ENCODE assay signal across 15 cellular contexts in the genomic region with DNA sequence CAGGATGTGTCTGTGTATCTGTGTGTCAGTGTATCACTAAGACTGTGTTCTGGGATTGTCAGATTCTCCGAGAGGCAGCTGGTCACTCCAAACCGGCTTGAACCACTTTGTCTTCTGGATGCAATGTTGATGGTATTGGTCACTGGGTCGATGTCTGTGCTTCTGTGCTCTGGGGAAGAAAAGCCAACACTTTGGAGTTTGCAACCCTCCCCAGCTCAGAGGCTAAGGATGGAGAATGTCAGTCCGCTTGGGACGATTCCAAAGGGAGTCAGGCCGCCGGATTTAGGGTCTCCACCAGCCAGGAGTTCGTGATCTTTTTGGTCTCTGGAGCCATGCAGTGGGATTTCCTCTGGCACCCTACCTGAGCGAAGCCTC. TPM values are rescaled to one million over a fixed set of nuclear protein-coding genes. Genes with fewer than 3 reads are reported as not detected.
DNase-seq lines count a peak whose midpoint lies in the region; ATAC-seq and TF ChIP-seq lines count a peak whose summit lies in the region.
"Had no signal": no experiment of that assay in that cellular context is flagged by ENCODE, and none has a peak within 500 bp of the region (broad histone marks: within the 10 kb centered on the region; RNA-seq: fewer than 3 reads in every experiment).

No MANE protein-coding gene starts in this region.

- DNase-seq in heart left ventricle (no peak), Right ventricle myocardium superior (no peak), esophagus squamous epithelium (lab: John Stamatoyannopoulos, UW) (no peak), type B pancreatic cell (ENCODE audit: extremely low spot score, unreplicated experiment) (no peak), H4 (ENCODE audit: low spot score) (no peak), NCI-H748 (lab: John Stamatoyannopoulos, UW; ENCODE audit: unreplicated experiment) (no peak)
- no peak for DNase-seq in effector memory CD4-positive, alpha-beta T cell
- DNase-seq: 8988T; activated naive CD8-positive, alpha-beta T cell treated with anti-CD3 and anti-CD28 coated beads, Interleukin-2, amount 10 ng/mL, durations not matched to agents 7 days and 5 days; cerebellar nuclear complex; NCI-H1694; NCI-H524 treated with DMSO at 0.1 percent for 48 hours; stimulated activated CD4-positive, alpha-beta T cell treated with anti-CD3 and anti-CD28 coated beads, Interleukin-4, amount 100 ng/mL, for 24 hours; T-helper 1 cell had no signal

- no peaks in the 10 kb centered on the region for H3K9me2 ChIP-seq in neural cell (ENCODE audit: insufficient read depth, low read length)

- no peak overlapping the region for H2AFZ ChIP-seq in neural cell (ENCODE audit: low read depth, low read length)

- H3K4me3 Mint-ChIP-seq in type B pancreatic cell = peak overlapping the region; percentile 96
- H3K4me3 Mint-ChIP-seq: activated naive CD8-positive, alpha-beta T cell treated with anti-CD3 and anti-CD28 coated beads, Interleukin-2, amount 10 ng/mL, durations not matched to agents 7 days and 5 days had no signal

- peaks cover 12% of the 10 kb centered on the region for H4K20me1 ChIP-seq in neural cell (ENCODE audit: insufficient read depth)

- peak overlapping the region in 7 of 12 donors; percentile 51 to 98 (median 63) for H3K27ac ChIP-seq in heart left ventricle
- H3K27ac ChIP-seq in esophagus squamous epithelium = peak overlapping the region; percentile 47 to 94 (median 57)
- no peak overlapping the region for H3K27ac ChIP-seq in neural cell (ENCODE audit: low read length)
- no peak overlapping the region for H3K27ac ChIP-seq in effector memory CD4-positive, alpha-beta T cell (ENCODE audit: insufficient read depth, low read length, poor library complexity, severe bottlenecking)

- 60 to 80% (median 69%) methylated on average over 8 to 9 of the region's 9 CpGs for WGBS in heart left ventricle, 4 donors
- WGBS in esophagus squamous epithelium, 2 donors = 60 to 69% methylated on average over 3 to 6 of the region's 9 CpGs

- H3K36me3 ChIP-seq in heart left ventricle (peaks cover 0 to 12% (median 0%) of the 10 kb centered on the region in 9 donors), esophagus squamous epithelium (peaks cover 0 to 20% (median 0%) of the 10 kb centered on the region in 3 donors), neural cell (ENCODE audit: insufficient read depth, low read length) (peaks cover 5% of the 10 kb centered on the region)
- no peaks in the 10 kb centered on the region for H3K36me3 ChIP-seq in effector memory CD4-positive, alpha-beta T cell (ENCODE audit: control insufficient read depth, insufficient read depth, low read length)

- TF ChIP-seq POLR2A in heart left ventricle (IDR thresholded peaks at IDR 0.05) (no peak), esophagus squamous epithelium (IDR thresholded peaks at IDR 0.05) (no peak)

- TF ChIP-seq CTCF in heart left ventricle (IDR thresholded peaks at IDR 0.05) (no peak), esophagus squamous epithelium (IDR thresholded peaks at IDR 0.05) (no peak), neural cell (IDR thresholded peaks at IDR 0.05; ENCODE audit: poor library complexity, severe bottlenecking) (no peak), type B pancreatic cell (conservative IDR thresholded peaks at IDR 0.05) (no peak)

- H3K4me1 ChIP-seq in heart left ventricle (peaks cover 0 to 57% (median 30%) of the 10 kb centered on the region in 12 donors), esophagus squamous epithelium (peaks cover 11 to 74% (median 32%) of the 10 kb centered on the region in 3 donors)
- H3K4me1 ChIP-seq in effector memory CD4-positive, alpha-beta T cell (ENCODE audit: control insufficient read depth, insufficient read depth, low read length, poor library complexity, severe bottlenecking) = peaks cover 7% of the 10 kb centered on the region

- no peaks in the 10 kb centered on the region for H3K9me3 Mint-ChIP-seq in type B pancreatic cell
- H3K9me3 Mint-ChIP-seq: activated naive CD8-positive, alpha-beta T cell treated with anti-CD3 and anti-CD28 coated beads, Interleukin-2, amount 10 ng/mL, durations not matched to agents 7 days and 5 days had no signal

- H3K9ac ChIP-seq in neural cell (ENCODE audit: low read length) = no peak overlapping the region

- intact Hi-C loops in heart left ventricle (cut with DNase I) = loop anchor here in 2 of 10 donors (10.0 kb wide), 3 partner anchors 519 to 799 kb away; no protein-coding TSS in a partner anchor
- intact Hi-C loops in Right ventricle myocardium superior (cut with DNase I) = loop anchor here (10.0 kb wide), 2 partner anchors 399 to 799 kb away; no protein-coding TSS in a partner anchor
- intact Hi-C loops in esophagus squamous epithelium (cut with DNase I) = loop anchor here (10.0 kb wide), 1 partner anchor 399 kb away; no protein-coding TSS in a partner anchor

- no peaks in the 10 kb centered on the region for H3F3A ChIP-seq in neural cell (ENCODE audit: insufficient read depth, low read length, poor library complexity, severe bottlenecking)

- H3K4me2 ChIP-seq in neural cell (ENCODE audit: low read length) = no peak overlapping the region

- H3K27me3 Mint-ChIP-seq in type B pancreatic cell = peaks cover 83% of the 10 kb centered on the region

- H3K27me3 ChIP-seq in heart left ventricle (peaks cover 0 to 55% (median 7%) of the 10 kb centered on the region in 9 donors), esophagus squamous epithelium (peaks cover 0 to 44% (median 0%) of the 10 kb centered on the region in 4 donors), neural cell (ENCODE audit: insufficient read depth, low read depth, low read length) (peaks cover 88% of the 10 kb centered on the region)
- peaks cover 19% of the 10 kb centered on the region for H3K27me3 ChIP-seq in effector memory CD4-positive, alpha-beta T cell (replicated peaks; ENCODE audit: control insufficient read depth, insufficient read depth, low read length, poor library complexity, severe bottlenecking)

- no peak for ATAC-seq in heart left ventricle
- ATAC-seq in Right ventricle myocardium superior (ENCODE audit: poor library complexity) = no peak

- H3K27ac Mint-ChIP-seq in type B pancreatic cell = peak overlapping the region; percentile 56
- H3K27ac Mint-ChIP-seq: activated naive CD8-positive, alpha-beta T cell treated with anti-CD3 and anti-CD28 coated beads, Interleukin-2, amount 10 ng/mL, durations not matched to agents 7 days and 5 days had no signal

- TF ChIP-seq RAD21 in neural cell (conservative IDR thresholded peaks at IDR 0.05) = no peak

- peaks cover 28% of the 10 kb centered on the region for H3K36me3 Mint-ChIP-seq in type B pancreatic cell
- H3K36me3 Mint-ChIP-seq: activated naive CD8-positive, alpha-beta T cell treated with anti-CD3 and anti-CD28 coated beads, Interleukin-2, amount 10 ng/mL, durations not matched to agents 7 days and 5 days had no signal

- peaks cover 36% of the 10 kb centered on the region for H3K4me1 Mint-ChIP-seq in type B pancreatic cell (ENCODE audit: unreplicated experiment)

- TF ChIP-seq EP300 in neural cell (conservative IDR thresholded peaks at IDR 0.05; ENCODE audit: poor library complexity, severe bottlenecking) = no peak

- peaks cover 12% of the 10 kb centered on the region for H3K79me2 ChIP-seq in neural cell (replicated peaks; ENCODE audit: insufficient read depth, low read length)

- H3K4me3 ChIP-seq in heart left ventricle (peak overlapping the region in 10 of 12 donors; percentile 31 to 85 (median 56)), esophagus squamous epithelium (peak overlapping the region in 2 of 4 donors; percentile 84), neural cell (ENCODE audit: low read length) (peak overlapping the region; percentile 54)
- H3K4me3 ChIP-seq in effector memory CD4-positive, alpha-beta T cell (ENCODE audit: insufficient read depth, low read depth, low read length, poor library complexity, severe bottlenecking) = no peak overlapping the region

- H3K9me3 ChIP-seq in heart left ventricle (no peaks in the 10 kb centered on the region), esophagus squamous epithelium (no peaks in the 10 kb centered on the region), neural cell (ENCODE audit: low read length) (no peaks in the 10 kb centered on the region)
- H3K9me3 ChIP-seq in effector memory CD4-positive, alpha-beta T cell (ENCODE audit: control insufficient read depth, low read length) = no peaks in the 10 kb centered on the region

TF ChIP-seq in neural cell, 6 proteins besides CTCF, POLR2A, EP300 and RAD21 (continues in another document):
- TF ChIP-seq EZH2 (IDR thresholded peaks at IDR 0.05; ENCODE audit: borderline replicate concordance, insufficient read depth, low read length, poor library complexity, severe bottlenecking) (no peak), POLR2AphosphoS5 (IDR thresholded peaks at IDR 0.05) (no peak), TAF1 (IDR thresholded peaks at IDR 0.05; ENCODE audit: low read depth) (no peak)
- TF ChIP-seq, protein P1, sequence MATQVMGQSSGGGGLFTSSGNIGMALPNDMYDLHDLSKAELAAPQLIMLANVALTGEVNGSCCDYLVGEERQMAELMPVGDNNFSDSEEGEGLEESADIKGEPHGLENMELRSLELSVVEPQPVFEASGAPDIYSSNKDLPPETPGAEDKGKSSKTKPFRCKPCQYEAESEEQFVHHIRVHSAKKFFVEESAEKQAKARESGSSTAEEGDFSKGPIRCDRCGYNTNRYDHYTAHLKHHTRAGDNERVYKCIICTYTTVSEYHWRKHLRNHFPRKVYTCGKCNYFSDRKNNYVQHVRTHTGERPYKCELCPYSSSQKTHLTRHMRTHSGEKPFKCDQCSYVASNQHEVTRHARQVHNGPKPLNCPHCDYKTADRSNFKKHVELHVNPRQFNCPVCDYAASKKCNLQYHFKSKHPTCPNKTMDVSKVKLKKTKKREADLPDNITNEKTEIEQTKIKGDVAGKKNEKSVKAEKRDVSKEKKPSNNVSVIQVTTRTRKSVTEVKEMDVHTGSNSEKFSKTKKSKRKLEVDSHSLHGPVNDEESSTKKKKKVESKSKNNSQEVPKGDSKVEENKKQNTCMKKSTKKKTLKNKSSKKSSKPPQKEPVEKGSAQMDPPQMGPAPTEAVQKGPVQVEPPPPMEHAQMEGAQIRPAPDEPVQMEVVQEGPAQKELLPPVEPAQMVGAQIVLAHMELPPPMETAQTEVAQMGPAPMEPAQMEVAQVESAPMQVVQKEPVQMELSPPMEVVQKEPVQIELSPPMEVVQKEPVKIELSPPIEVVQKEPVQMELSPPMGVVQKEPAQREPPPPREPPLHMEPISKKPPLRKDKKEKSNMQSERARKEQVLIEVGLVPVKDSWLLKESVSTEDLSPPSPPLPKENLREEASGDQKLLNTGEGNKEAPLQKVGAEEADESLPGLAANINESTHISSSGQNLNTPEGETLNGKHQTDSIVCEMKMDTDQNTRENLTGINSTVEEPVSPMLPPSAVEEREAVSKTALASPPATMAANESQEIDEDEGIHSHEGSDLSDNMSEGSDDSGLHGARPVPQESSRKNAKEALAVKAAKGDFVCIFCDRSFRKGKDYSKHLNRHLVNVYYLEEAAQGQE (IDR thresholded peaks at IDR 0.05; ENCODE audit: borderline replicate concordance) = no peak

RNA-seq across cellular contexts. Expression of a gene that starts 5.2 kb away (rescaled TPM):
- total RNA-seq in heart left ventricle (10 to 100 TPM in 5 of 9 donors, 1 to 10 TPM in 4; 5.3 to 62.1 (median 12.1) TPM), Right ventricle myocardium superior (14.7 TPM), esophagus squamous epithelium (10 to 100 TPM; 36.2 to 61.7 (median 39.6) TPM), type B pancreatic cell (ENCODE audit: low replicate concordance) (104 and 114 TPM in 2 replicates)
- polyA plus RNA-seq in heart left ventricle (1 to 10 TPM; 2.0 to 5.7 TPM), neural cell (4.7 and 5.6 TPM in 2 replicates)
- polyA minus RNA-seq in neural cell = 10.5 and 11.0 TPM in 2 replicates
- total RNA-seq in H4 (2014; rRNA removed; shearing (Covaris generic)) = 0.25 and 0.39 TPM in 2 replicates

Comparison
In these comparisons a context has a peak if more than half of its experiments do, and no peak if none do; other contexts are left out.
1. H3K27ac ChIP-seq: peak in heart left ventricle (7 of 12) and esophagus squamous epithelium (4 of 4); none in neural cell (single experiment) and effector memory CD4-positive, alpha-beta T cell (single experiment).